ENCODE assay signal across 11 cellular contexts in genomic region chr3:119401502-119402440, GRCh38.
DNase-seq lines count a peak whose midpoint lies in the region; ATAC-seq and TF ChIP-seq lines count a peak whose summit lies in the region.
"Had no signal": no experiment of that assay in that cellular context is flagged by ENCODE, and none has a peak within 500 bp of the region (broad histone marks: within the 10 kb centered on the region; RNA-seq: fewer than 3 reads in every experiment).

No MANE protein-coding gene starts in this region.

- TF ChIP-seq CTCF in glutamatergic neuron (IDR thresholded peaks at IDR 0.05; ENCODE audit: partially characterized antibody, unreplicated experiment) = no peak

- intact Hi-C loops in left cardiac atrium (cut with DNase I) = no loop called here

- H3K4me3 Mint-ChIP-seq in glutamatergic neuron (ENCODE audit: unreplicated experiment) = no peak overlapping the region
- H3K4me3 Mint-ChIP-seq: activated CD4-positive, alpha-beta T cell treated with anti-CD3 and anti-CD28 coated beads, Interleukin-2, amount 10 ng/mL, durations not matched to agents 24 days and 14 days had no signal

- DNase-seq in glutamatergic neuron (peak; percentile 19), left cardiac atrium (no peak), SIG-M5 (lab: John Stamatoyannopoulos, UW) (no peak), NCI-H1417 (lab: John Stamatoyannopoulos, UW) (no peak)
- DNase-seq: activated CD4-positive, alpha-beta T cell treated with anti-CD3 and anti-CD28 coated beads, Interleukin-2, amount 10 ng/mL, durations not matched to agents 24 days and 14 days; effector CD4-positive, alpha-beta T cell; NCI-H2081 treated with DMSO at 0.1 percent for 48 hours had no signal

- peaks cover under 1% of the 10 kb centered on the region for H3K27me3 Mint-ChIP-seq in glutamatergic neuron (ENCODE audit: unreplicated experiment)
- H3K27me3 Mint-ChIP-seq: activated CD4-positive, alpha-beta T cell treated with anti-CD3 and anti-CD28 coated beads, Interleukin-2, amount 10 ng/mL, durations not matched to agents 24 days and 14 days had no signal

- ATAC-seq in GM18868 (IDR thresholded peaks at IDR 0.05; ENCODE audit: unreplicated experiment) = peak; percentile 58
- peak; percentile 67 for ATAC-seq in GM21528 (IDR thresholded peaks at IDR 0.05; ENCODE audit: low FRiP score, unreplicated experiment)
- ATAC-seq in HG03159 (IDR thresholded peaks at IDR 0.05; ENCODE audit: unreplicated experiment) = peak; percentile 67
- no peak for ATAC-seq in left cardiac atrium
- no peak for ATAC-seq in GM19328 (IDR thresholded peaks at IDR 0.05; ENCODE audit: unreplicated experiment)

- no peaks in the 10 kb centered on the region for H3K4me1 Mint-ChIP-seq in glutamatergic neuron (ENCODE audit: low read depth, unreplicated experiment)

- no peaks in the 10 kb centered on the region for H3K36me3 Mint-ChIP-seq in glutamatergic neuron (ENCODE audit: unreplicated experiment)

- no peak overlapping the region for H3K27ac Mint-ChIP-seq in glutamatergic neuron (ENCODE audit: unreplicated experiment)
- H3K27ac Mint-ChIP-seq: activated CD4-positive, alpha-beta T cell treated with anti-CD3 and anti-CD28 coated beads, Interleukin-2, amount 10 ng/mL, durations not matched to agents 24 days and 14 days had no signal

- H3K9me3 Mint-ChIP-seq in glutamatergic neuron (ENCODE audit: unreplicated experiment) = no peaks in the 10 kb centered on the region
- H3K9me3 Mint-ChIP-seq: activated CD4-positive, alpha-beta T cell treated with anti-CD3 and anti-CD28 coated beads, Interleukin-2, amount 10 ng/mL, durations not matched to agents 24 days and 14 days had no signal

Comparison
In these comparisons a context has a peak if more than half of its experiments do, and no peak if none do; other contexts are left out.
1. ATAC-seq: peak in GM18868 (single experiment), GM21528 (single experiment) and HG03159 (single experiment); none in left cardiac atrium (0 of 2) and GM19328 (single experiment).